ENCODE assay signal across 8 cellular contexts in genomic region chr14:90054803-90055202, GRCh38.
"Had no signal": no experiment of that assay in that cellular context is flagged by ENCODE, and none has a peak within 500 bp of the region (broad histone marks: within the 10 kb centered on the region; RNA-seq: fewer than 3 reads in every experiment).

No MANE protein-coding gene starts in this region.

- DNase-seq: H7, HCEC 1CT, Karpas-422, KBM-7 had no signal

- H3K27ac Mint-ChIP-seq: GM23338, IgD-negative memory B cell had no signal

- FAIRE-seq: H1, HepG2 had no signal

- H3K4me3 Mint-ChIP-seq: GM23338, IgD-negative memory B cell had no signal

- H3K4me3 ChIP-seq: GM23338 had no signal

- ATAC-seq: GM23338, HepG2 had no signal
